ENCODE assay signal across 10 cellular contexts in the genomic region with DNA sequence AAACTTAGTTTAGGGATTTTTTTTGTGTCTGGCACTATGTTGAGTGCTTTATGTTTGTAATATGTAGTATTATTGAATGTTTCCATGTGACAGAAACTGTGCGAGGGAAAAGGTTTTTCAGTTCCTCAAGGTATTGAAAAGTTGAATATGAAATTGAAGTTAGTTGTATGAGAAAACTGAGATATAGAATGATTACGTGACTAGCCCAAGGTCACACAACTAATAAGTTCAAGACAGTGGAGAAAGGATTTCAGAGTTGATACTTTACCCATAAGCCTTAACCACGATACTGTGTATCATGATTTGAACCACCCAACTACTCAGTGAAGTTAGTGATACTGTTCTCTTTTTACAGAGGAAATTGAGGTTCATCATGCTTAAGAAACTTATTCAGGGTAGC. TPM values are rescaled to one million over a fixed set of nuclear protein-coding genes. Genes with fewer than 3 reads are reported as not detected.
DNase-seq lines count a peak whose midpoint lies in the region; ATAC-seq and TF ChIP-seq lines count a peak whose summit lies in the region.
"Had no signal": no experiment of that assay in that cellular context is flagged by ENCODE, and none has a peak within 500 bp of the region (broad histone marks: within the 10 kb centered on the region; RNA-seq: fewer than 3 reads in every experiment).

No MANE protein-coding gene starts in this region.

- in situ Hi-C loops in transverse colon (cut with MboI; ENCODE audit: low pct_ligation_motif_present in 1 of 4, low pct_unique_long_range_greater_than_20kb in 1 of 4, low sequenced_read_pairs in 3 of 4), result no loop called here

- no peak overlapping the region for H3K27ac ChIP-seq in transverse colon

- peaks cover 10% of the 10 kb centered on the region for H3K36me3 ChIP-seq in BE2C
- peaks cover 0 to 4% (median 0%) of the 10 kb centered on the region in 4 donors for H3K36me3 ChIP-seq in transverse colon

- H3K27ac Mint-ChIP-seq in T-helper 17 cell, result peak overlapping the region; percentile 29

- H3K36me3 Mint-ChIP-seq in T-helper 17 cell (ENCODE audit: low read depth), result peaks cover 2% of the 10 kb centered on the region

- no peak for TF ChIP-seq POLR2A in transverse colon (IDR thresholded peaks at IDR 0.05)

- H3K9me3 ChIP-seq in T-helper 17 cell (ENCODE audit: control insufficient read depth, low read length, poor library complexity, severe bottlenecking), result no peaks in the 10 kb centered on the region
- H3K9me3 ChIP-seq in BE2C, result no peaks in the 10 kb centered on the region
- H3K9me3 ChIP-seq in transverse colon, result no peaks in the 10 kb centered on the region

- H3K4me3 Mint-ChIP-seq in T-helper 17 cell, result peak overlapping the region; percentile 33

- DNase-seq in CD1c-positive myeloid dendritic cell (ENCODE audit: extremely low spot score) (peak; percentile 27), T-helper 17 cell (no peak), BE2C (no peak), transverse colon (no peak), AG08396 (ENCODE audit: low spot score) (no peak), SIG-M5 (lab: John Stamatoyannopoulos, UW) (no peak)
- DNase-seq: activated naive CD4-positive, alpha-beta T cell treated with anti-CD3 and anti-CD28 coated beads, Interleukin-2, amount 50 U/mL, for 16 hours; COR-L47 had no signal

- TF ChIP-seq EP300 in transverse colon (IDR thresholded peaks at IDR 0.05; ENCODE audit: low read depth), result no peak

- H3K4me3 ChIP-seq in BE2C (ENCODE audit: low read depth, low read length) (no peak overlapping the region), transverse colon (no peak overlapping the region)

- ATAC-seq in GM18867 (IDR thresholded peaks at IDR 0.05; ENCODE audit: unreplicated experiment), result peak; percentile 48
- peak; percentile 50 for ATAC-seq in HG02938 (IDR thresholded peaks at IDR 0.05; ENCODE audit: unreplicated experiment)
- ATAC-seq in T-helper 17 cell, result no peak

- WGBS in transverse colon (ENCODE audit: low coverage in 1 of 2), 2 donors, result 60 to 74% methylated on average over 3 of the region's 3 CpGs

- H3K27me3 ChIP-seq in BE2C (no peaks in the 10 kb centered on the region), transverse colon (no peaks in the 10 kb centered on the region)

- intact Hi-C loops in transverse colon (cut with DNase I; ENCODE audit: low total_unique reads), result no loop called here

- no peaks in the 10 kb centered on the region for H3K27me3 Mint-ChIP-seq in T-helper 17 cell

- TF ChIP-seq CTCF in BE2C (IDR thresholded peaks at IDR 0.05; ENCODE audit: low read depth, low read length) (no peak), transverse colon (IDR thresholded peaks at IDR 0.05) (no peak)

- H3K4me1 ChIP-seq in BE2C, result no peaks in the 10 kb centered on the region; the same call in 1 of the 2 replicates
- H3K4me1 ChIP-seq in transverse colon, result peaks cover 24 to 73% (median 33%) of the 10 kb centered on the region in 4 donors

- peaks cover 53% of the 10 kb centered on the region for H3K4me1 Mint-ChIP-seq in T-helper 17 cell

RNA-seq across cellular contexts. Expression of a gene that starts 5.7 kb away (rescaled TPM):
- total RNA-seq in T-helper 17 cell (100 to 1,000 TPM; 113 to 118 TPM), transverse colon (10 to 100 TPM; 26.7 to 73.8 (median 64.4) TPM)
- polyA plus RNA-seq in BE2C (2012; ENCODE audit: insufficient read depth, insufficient read length, low read depth), result 37.7 TPM
